ENCODE assay signal across 23 cellular contexts in the genomic region with DNA sequence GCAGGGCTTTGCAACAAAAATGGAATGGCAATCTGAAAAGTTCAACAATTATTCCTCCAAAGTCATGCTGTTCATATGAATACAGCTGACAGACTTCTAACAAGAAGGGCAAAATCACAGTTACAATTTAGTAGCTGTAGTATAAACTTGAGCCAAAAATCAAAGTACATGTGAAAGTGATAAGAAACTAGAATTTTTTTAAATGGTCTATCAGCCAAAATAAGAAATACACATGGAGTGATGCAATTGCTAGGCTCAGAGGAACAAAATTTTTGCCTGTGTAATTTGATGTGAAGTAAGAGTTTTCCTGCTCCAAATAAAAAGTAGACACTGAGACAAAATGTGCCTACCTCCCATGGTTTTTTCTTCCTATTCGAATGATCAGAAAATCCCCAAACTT.
"Had no signal": no experiment of that assay in that cellular context is flagged by ENCODE, and none has a peak within 500 bp of the region (broad histone marks: within the 10 kb centered on the region; RNA-seq: fewer than 3 reads in every experiment).

No MANE protein-coding gene starts in this region.

- DNase-seq: activated CD4-positive, alpha-beta T cell treated with anti-CD3 and anti-CD28 coated beads for 36 hours; activated CD4-positive, alpha-beta T cell treated with anti-CD3 and anti-CD28 coated beads, Interleukin-2, amount 10 ng/mL, durations not matched to agents 7 days and 5 days; activated CD4-positive, alpha-beta T cell treated with anti-CD3 and anti-CD28 coated beads, Interleukin-2, amount 50 U/mL, for 48 hours; activated CD8-positive, alpha-beta T cell treated with anti-CD3 and anti-CD28 coated beads, Interleukin-2, amount 10 ng/mL, durations not matched to agents 7 days and 5 days; activated gamma-delta T cell treated with Interleukin-2 at 50 U/mL for 16 hours; activated naive CD4-positive, alpha-beta T cell treated with anti-CD3 and anti-CD28 coated beads for 36 hours; activated T-cell treated with anti-CD3 and anti-CD28 coated beads, Interleukin-2, amount 50 U/mL, for 4 hours; anterior cingulate cortex; KG1; NCI-H1105; NCI-H1436; NCI-H1694; NCI-H1930; NCI-H2081 treated with DMSO at 0.1 percent for 48 hours; NCI-H226; NCI-H446 treated with DMSO at 0.1 percent for 48 hours; NCI-H524; NCI-H69; NCI-H82; SW 1271; T-helper 1 cell; T-helper 2 cell; T-helper 9 cell had no signal
